ENCODE assay signal across 1 cellular context in genomic region chr7:130009848-130010688, GRCh38.
TF ChIP-seq lines count a peak whose summit lies in the region.

No MANE protein-coding gene starts in this region.

TF ChIP-seq in K562, 482 proteins besides CTCF, POLR2A, EP300 and RAD21 (continued from another document and continues in another):
- TF ChIP-seq ZNF232 (CRISPR knock-in tag; IDR thresholded peaks at IDR 0.05) (no peak), PHB (CRISPR knock-in tag; IDR thresholded peaks at IDR 0.05) (no peak), MTA1 (IDR thresholded peaks at IDR 0.05; ENCODE audit: borderline replicate concordance) (peak; percentile 80; the same call in 1 of the 2 replicates), ZNF212 (CRISPR knock-in tag; IDR thresholded peaks at IDR 0.05) (no peak), ZFPM2 (CRISPR knock-in tag; IDR thresholded peaks at IDR 0.05) (0 out of 2 replicates have a peak, but pooled peaks have one; percentile 28), ETV1 (tag; conservative IDR thresholded peaks at IDR 0.05; ENCODE audit: low read depth) (peak; percentile 95), ZNF561 (CRISPR knock-in tag; conservative IDR thresholded peaks at IDR 0.05) (no peak), KAT8 (IDR thresholded peaks at IDR 0.05; ENCODE audit: low read depth) (no peak), MYNN (IDR thresholded peaks at IDR 0.05) (no peak), MYNN (CRISPR knock-in tag; IDR thresholded peaks at IDR 0.05) (no peak), ZNF644 (tag; IDR thresholded peaks at IDR 0.05; ENCODE audit: low read depth) (no peak), CREBBP (IDR thresholded peaks at IDR 0.05; ENCODE audit: low read depth, low read length) (no peak), TCF3 (CRISPR knock-in tag; IDR thresholded peaks at IDR 0.05) (peak; percentile 33; the same call in 1 of the 2 replicates), ZNF217 (CRISPR knock-in tag; IDR thresholded peaks at IDR 0.05) (no peak), ZNF76 (CRISPR knock-in tag; IDR thresholded peaks at IDR 0.05; ENCODE audit: borderline replicate concordance) (no peak), E2F4 (CRISPR knock-in tag; IDR thresholded peaks at IDR 0.05; ENCODE audit: low read depth) (0 out of 2 replicates have a peak, but pooled peaks have one; percentile 42), ID3 (CRISPR knock-in tag; IDR thresholded peaks at IDR 0.05) (no peak), ID3 (tag; IDR thresholded peaks at IDR 0.05) (peak; percentile 56), TAF7 (tag; IDR thresholded peaks at IDR 0.05) (no peak), ZNF57 (CRISPR knock-in tag; IDR thresholded peaks at IDR 0.05) (no peak), THRA (IDR thresholded peaks at IDR 0.05) (no peak), CTCFL (IDR thresholded peaks at IDR 0.05; ENCODE audit: borderline replicate concordance, insufficient read depth, low read depth, low read length, poor library complexity, severe bottlenecking) (no peak), ELK3 (CRISPR knock-in tag; IDR thresholded peaks at IDR 0.05) (no peak), FOXJ3 (CRISPR knock-in tag; IDR thresholded peaks at IDR 0.05) (no peak), POLR2H (tag; IDR thresholded peaks at IDR 0.05; ENCODE audit: low read depth) (no peak), ZFX (CRISPR knock-in tag; IDR thresholded peaks at IDR 0.05) (peak; percentile 71), ZNF639 (CRISPR knock-in tag; conservative IDR thresholded peaks at IDR 0.05 in 1 of 2, IDR thresholded peaks at IDR 0.05 in 1 of 2) (no peak), NFIC (IDR thresholded peaks at IDR 0.05) (no peak), RFX7 (CRISPR knock-in tag; IDR thresholded peaks at IDR 0.05) (no peak), HBP1 (CRISPR knock-in tag; IDR thresholded peaks at IDR 0.05) (peak; percentile 44; the same call in 1 of the 2 replicates), ZNF12 (CRISPR knock-in tag; IDR thresholded peaks at IDR 0.05) (no peak), HOMEZ (CRISPR knock-in tag; IDR thresholded peaks at IDR 0.05) (no peak), KLF6 (CRISPR knock-in tag; IDR thresholded peaks at IDR 0.05; ENCODE audit: borderline replicate concordance) (no peak), SMAD1 (IDR thresholded peaks at IDR 0.05; ENCODE audit: low read depth, low read length, partially characterized antibody) (no peak), TCF7 (IDR thresholded peaks at IDR 0.05; ENCODE audit: borderline replicate concordance) (0 out of 2 replicates have a peak, but pooled peaks have one; percentile 31), NCOR1 (IDR thresholded peaks at IDR 0.05) (peak; percentile 55; the same call in 1 of the 2 replicates), MXD1 (CRISPR knock-in tag; IDR thresholded peaks at IDR 0.05; ENCODE audit: borderline replicate concordance, poor library complexity, severe bottlenecking) (no peak), PML (IDR thresholded peaks at IDR 0.05; ENCODE audit: low read length) (no peak), ILK (tag; IDR thresholded peaks at IDR 0.05; ENCODE audit: borderline replicate concordance, low read depth) (no peak), SREBF1 (IDR thresholded peaks at IDR 0.05; ENCODE audit: borderline replicate concordance, low read depth, low read length) (no peak), HMG20B (CRISPR knock-in tag; IDR thresholded peaks at IDR 0.05) (no peak), ZNF316 (IDR thresholded peaks at IDR 0.05) (peak; percentile 96), HOXB6 (CRISPR knock-in tag; IDR thresholded peaks at IDR 0.05; ENCODE audit: borderline replicate concordance) (no peak), MXI1 (IDR thresholded peaks at IDR 0.05; ENCODE audit: low read depth, low read length) (no peak), ZNF592 (IDR thresholded peaks at IDR 0.05) (peak; percentile 91), NR3C1 (CRISPR knock-in tag; IDR thresholded peaks at IDR 0.05) (no peak), NBN (IDR thresholded peaks at IDR 0.05; ENCODE audit: low read depth) (peak; percentile 36; the same call in 1 of the 2 replicates), ZNF511 (CRISPR knock-in tag; IDR thresholded peaks at IDR 0.05) (peak; percentile 86; the same call in 1 of the 2 replicates), SFPQ (IDR thresholded peaks at IDR 0.05; ENCODE audit: low read depth, low read length) (no peak), SPI1 (IDR thresholded peaks at IDR 0.05; ENCODE audit: borderline replicate concordance, low read depth, low read length) (no peak), TEAD1 (CRISPR knock-in tag; IDR thresholded peaks at IDR 0.05) (no peak; a peak in 2 of 4 replicates)
